In genomic region chr11:12455938-12456337, GRCh38 we compare ENCODE assay signal across 21 cellular contexts.
DNase-seq lines count a peak whose midpoint lies in the region; ATAC-seq and TF ChIP-seq lines count a peak whose summit lies in the region.
"Had no signal": no experiment of that assay in that cellular context is flagged by ENCODE, and none has a peak within 500 bp of the region (broad histone marks: within the 10 kb centered on the region; RNA-seq: fewer than 3 reads in every experiment).

No MANE protein-coding gene starts in this region.

- H3K4me1 ChIP-seq in SK-N-SH (ENCODE audit: control insufficient read depth in 1 of 2, insufficient read depth in 2 of 2, low read depth in 1 of 2, low read length in 1 of 2) (peaks cover 20 to 27% of the 10 kb centered on the region in 2 experiments), osteoblast (ENCODE audit: insufficient read depth, low read length) (peaks cover 51% of the 10 kb centered on the region), HAP-1 (no peaks in the 10 kb centered on the region)

- no peak overlapping the region for H2AFZ ChIP-seq in SK-N-SH (ENCODE audit: low read depth)
- H2AFZ ChIP-seq in osteoblast (ENCODE audit: low read length) = no peak overlapping the region
- H2AFZ ChIP-seq: parathyroid adenoma had no signal

- H3K4me1 Mint-ChIP-seq in progenitor cell of endocrine pancreas (ENCODE audit: low read depth) = peaks cover 22% of the 10 kb centered on the region
- H3K4me1 Mint-ChIP-seq: CD4-positive, CD25-positive, alpha-beta regulatory T cell had no signal

- DNase-seq in AG08395 (ENCODE audit: low spot score) (peak; percentile 62), SK-N-SH (no peak), fibroblast of gingiva (ENCODE audit: low read depth) (peak; percentile 60), osteoblast (ENCODE audit: insufficient read length, low spot score, missing footprints) (no peak), HAP-1 (ENCODE audit: low spot score in 2 of 2) (no peak), OCI-M2 (lab: John Stamatoyannopoulos, UW; ENCODE audit: unreplicated experiment) (no peak), progenitor cell of endocrine pancreas (ENCODE audit: low spot score, unreplicated experiment) (no peak)
- DNase-seq: activated CD4-positive, alpha-beta T cell treated with anti-CD3 and anti-CD28 coated beads, Interleukin-2, amount 50 U/mL, for 4 hours; activated T-cell treated with anti-CD3 and anti-CD28 coated beads, Interleukin-2, amount 50 U/mL, for 48 hours; caudate nucleus; CD4-positive, CD25-positive, alpha-beta regulatory T cell; effector CD8-positive, alpha-beta T cell; H7; Kasumi-1; left ventricle myocardium superior; NCI-H1105 treated with DMSO at 0.1 percent for 48 hours; Peyer's patch had no signal

- H3K36me3 Mint-ChIP-seq in progenitor cell of endocrine pancreas (ENCODE audit: insufficient read depth) = no peaks in the 10 kb centered on the region
- H3K36me3 Mint-ChIP-seq: activated naive CD4-positive, alpha-beta T cell treated with anti-CD3 and anti-CD28 coated beads, Interleukin-2, amount 50 U/mL, for 72 hours; CD4-positive, CD25-positive, alpha-beta regulatory T cell had no signal

- H3K27ac Mint-ChIP-seq in progenitor cell of endocrine pancreas = no peak overlapping the region
- H3K27ac Mint-ChIP-seq: activated naive CD4-positive, alpha-beta T cell treated with anti-CD3 and anti-CD28 coated beads, Interleukin-2, amount 50 U/mL, for 72 hours; CD4-positive, CD25-positive, alpha-beta regulatory T cell had no signal

- ATAC-seq in HG02885 (IDR thresholded peaks at IDR 0.05; ENCODE audit: poor library complexity, unreplicated experiment) = no peak
- ATAC-seq: activated naive CD4-positive, alpha-beta T cell treated with anti-CD3 and anti-CD28 coated beads, Interleukin-2, amount 50 U/mL, for 72 hours; left ventricle myocardium superior had no signal

- peaks cover 89% of the 10 kb centered on the region for H3K79me2 ChIP-seq in SK-N-SH (ENCODE audit: insufficient read depth)
- H3K79me2 ChIP-seq in osteoblast (ENCODE audit: insufficient read depth, low read length) = peaks cover 90% of the 10 kb centered on the region

- no peak overlapping the region for H3K4me3 ChIP-seq in SK-N-SH (ENCODE audit: low read depth in 2 of 2, low read length in 1 of 2)
- H3K4me3 ChIP-seq in osteoblast (ENCODE audit: insufficient read depth, low read length) = no peak overlapping the region
- no peak overlapping the region for H3K4me3 ChIP-seq in HAP-1
- H3K4me3 ChIP-seq: Peyer's patch, tibial nerve had no signal

- TF ChIP-seq EP300 in SK-N-SH (IDR thresholded peaks at IDR 0.05; ENCODE audit: borderline replicate concordance in 1 of 2, low read depth in 1 of 2, low read length in 1 of 2) = no peak

- TF ChIP-seq CTCF in SK-N-SH (IDR thresholded peaks at IDR 0.05) = no peak
- TF ChIP-seq CTCF in osteoblast (IDR thresholded peaks at IDR 0.05; ENCODE audit: extremely low read depth, low read depth, low read length) = no peak
- TF ChIP-seq CTCF in progenitor cell of endocrine pancreas (IDR thresholded peaks at IDR 0.05; ENCODE audit: unreplicated experiment) = no peak

- H3F3A ChIP-seq in SK-N-SH (replicated peaks; ENCODE audit: insufficient read depth) = peaks cover 15% of the 10 kb centered on the region

- H4K20me1 ChIP-seq in SK-N-SH (ENCODE audit: insufficient read depth) = peaks cover 15% of the 10 kb centered on the region
- peaks cover 40% of the 10 kb centered on the region for H4K20me1 ChIP-seq in osteoblast (ENCODE audit: insufficient read depth, low read length)

- no peak overlapping the region for H3K9ac ChIP-seq in SK-N-SH
- H3K9ac ChIP-seq: parathyroid adenoma had no signal

- H3K27ac ChIP-seq in SK-N-SH (ENCODE audit: low read depth in 2 of 2, low read length in 1 of 2) (peak overlapping the region in 1 of 2 experiments; percentile 58; a peak in 1 of 4 replicates), osteoblast (ENCODE audit: low read depth, low read length) (peak overlapping the region; percentile 56)
- H3K27ac ChIP-seq: parathyroid adenoma had no signal

- H3K4me2 ChIP-seq in SK-N-SH (peak overlapping the region; percentile 49; the same call in 1 of the 2 replicates), osteoblast (ENCODE audit: insufficient read depth, low read length) (peak overlapping the region; percentile 58)

- H3K9me3 ChIP-seq in SK-N-SH = no peaks in the 10 kb centered on the region
- no peaks in the 10 kb centered on the region for H3K9me3 ChIP-seq in osteoblast (ENCODE audit: low read depth, low read length)
- H3K9me3 ChIP-seq in HAP-1 = no peaks in the 10 kb centered on the region
- H3K9me3 ChIP-seq: Peyer's patch, tibial nerve had no signal

- POLR2A ChIA-PET in SK-N-SH (lab: Yijun Ruan, JAX) = no interaction called here

- CTCF ChIA-PET in SK-N-SH (lab: Yijun Ruan, JAX) = no interaction called here

- H3K27me3 Mint-ChIP-seq in progenitor cell of endocrine pancreas = no peaks in the 10 kb centered on the region
- H3K27me3 Mint-ChIP-seq: CD4-positive, CD25-positive, alpha-beta regulatory T cell had no signal

- H3K9me2 ChIP-seq in SK-N-SH = no peaks in the 10 kb centered on the region

- no peak overlapping the region for H3K4me3 Mint-ChIP-seq in progenitor cell of endocrine pancreas (ENCODE audit: low read depth)
- H3K4me3 Mint-ChIP-seq: CD4-positive, CD25-positive, alpha-beta regulatory T cell had no signal

- H3K27me3 ChIP-seq in SK-N-SH (ENCODE audit: insufficient read depth) (no peaks in the 10 kb centered on the region), osteoblast (ENCODE audit: insufficient read depth, low read length) (no peaks in the 10 kb centered on the region), HAP-1 (ENCODE audit: low read depth) (no peaks in the 10 kb centered on the region)
- H3K27me3 ChIP-seq: Peyer's patch, tibial nerve had no signal

- in situ Hi-C loops in HAP-1 (cut with MboI; ENCODE audit: low sequenced_read_pairs) = no loop called here

- no peaks in the 10 kb centered on the region for H3K9me3 Mint-ChIP-seq in progenitor cell of endocrine pancreas (ENCODE audit: low read depth)
- H3K9me3 Mint-ChIP-seq: activated naive CD4-positive, alpha-beta T cell treated with anti-CD3 and anti-CD28 coated beads, Interleukin-2, amount 50 U/mL, for 72 hours had no signal

- H3K36me3 ChIP-seq in SK-N-SH (replicated peaks in 1 of 2; ENCODE audit: control insufficient read depth in 1 of 2, insufficient read depth in 2 of 2, low read length in 1 of 2) (no peaks in the 10 kb centered on the region), osteoblast (ENCODE audit: insufficient read depth, low read length) (no peaks in the 10 kb centered on the region), HAP-1 (replicated peaks) (no peaks in the 10 kb centered on the region; the same call in 1 of the 2 replicates)
- H3K36me3 ChIP-seq: Peyer's patch, tibial nerve had no signal

- 77% methylated on average over 4 of the region's 4 CpGs for WGBS in SK-N-SH (ENCODE audit: low lambda C conversion rate)

- TF ChIP-seq RAD21 in SK-N-SH (IDR thresholded peaks at IDR 0.05; ENCODE audit: low read length) = no peak

TF ChIP-seq in SK-N-SH, 30 proteins besides CTCF, POLR2A, EP300 and RAD21:
- TF ChIP-seq JUND (IDR thresholded peaks at IDR 0.05) (peak; percentile 57; the same call in 1 of the 2 replicates), ZBTB33 (IDR thresholded peaks at IDR 0.05; ENCODE audit: borderline replicate concordance, low read depth) (no peak), FOSL2 (IDR thresholded peaks at IDR 0.05; ENCODE audit: borderline replicate concordance, low read depth) (peak; percentile 36; the same call in 1 of the 2 replicates), NFIC (IDR thresholded peaks at IDR 0.05; ENCODE audit: borderline replicate concordance) (peak; percentile 74), TCF12 (IDR thresholded peaks at IDR 0.05) (peak; percentile 33; the same call in 1 of the 2 replicates), ELF1 (IDR thresholded peaks at IDR 0.05) (no peak)
- TF ChIP-seq, protein P1, sequence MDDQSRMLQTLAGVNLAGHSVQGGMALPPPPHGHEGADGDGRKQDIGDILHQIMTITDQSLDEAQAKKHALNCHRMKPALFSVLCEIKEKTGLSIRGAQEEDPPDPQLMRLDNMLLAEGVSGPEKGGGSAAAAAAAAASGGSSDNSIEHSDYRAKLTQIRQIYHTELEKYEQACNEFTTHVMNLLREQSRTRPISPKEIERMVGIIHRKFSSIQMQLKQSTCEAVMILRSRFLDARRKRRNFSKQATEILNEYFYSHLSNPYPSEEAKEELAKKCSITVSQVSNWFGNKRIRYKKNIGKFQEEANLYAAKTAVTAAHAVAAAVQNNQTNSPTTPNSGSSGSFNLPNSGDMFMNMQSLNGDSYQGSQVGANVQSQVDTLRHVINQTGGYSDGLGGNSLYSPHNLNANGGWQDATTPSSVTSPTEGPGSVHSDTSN (IDR thresholded peaks at IDR 0.05) = peak; percentile 53

Comparison
In these comparisons a context has a peak if more than half of its experiments do, and no peak if none do; other contexts are left out.
1. DNase-seq: peak in AG08395 (single experiment) and fibroblast of gingiva (single experiment); none in SK-N-SH (single experiment), osteoblast (single experiment), HAP-1 (0 of 2), OCI-M2 (single experiment) and progenitor cell of endocrine pancreas (single experiment).